In genomic region chr11:113151502-113151901, GRCh38 we compare ENCODE assay signal across 18 cellular contexts.
DNase-seq lines count a peak whose midpoint lies in the region; ATAC-seq and TF ChIP-seq lines count a peak whose summit lies in the region.
"Had no signal": no experiment of that assay in that cellular context is flagged by ENCODE, and none has a peak within 500 bp of the region (broad histone marks: within the 10 kb centered on the region; RNA-seq: fewer than 3 reads in every experiment).

No MANE protein-coding gene starts in this region.

- DNase-seq in SJCRH30: peak; percentile 25 to 63
- DNase-seq in trophoblast cell: peak; percentile 5 to 29
- no peak for DNase-seq in smooth muscle cell (lab: John Stamatoyannopoulos, UW; ENCODE audit: unreplicated experiment)
- DNase-seq in NCI-H1694 (lab: John Stamatoyannopoulos, UW): no peak
- DNase-seq in DMS114 treated with DMSO at 0.1 percent for 48 hours (lab: John Stamatoyannopoulos, UW; ENCODE audit: unreplicated experiment): no peak
- DNase-seq: AML-193; C1 segment of cervical spinal cord; CD4-positive, alpha-beta memory T cell; CD4-positive, CD25-positive, alpha-beta regulatory T cell; CD8-positive, alpha-beta memory T cell; COR-L47; DMS 273 treated with DMSO at 0.1 percent for 48 hours; DMS79 treated with DMSO at 0.1 percent for 48 hours; GF-D8 had no signal

- 0 out of 2 replicates have a peak overlapping the region, but pooled peaks have one; percentile 69 for H3K4me2 ChIP-seq in BLaER1
- no peak overlapping the region for H3K4me2 ChIP-seq in trophoblast cell (ENCODE audit: low read length)
- H3K4me2 ChIP-seq in smooth muscle cell: peak overlapping the region; percentile 56
- H3K4me2 ChIP-seq: A549 had no signal

- WGBS in trophoblast cell (ENCODE audit: extremely low coverage, insufficient coverage, insufficient read length): no CpG with 5 or more reads among the region's 4 CpGs
- 31% methylated on average over 4 of the region's 4 CpGs for WGBS in smooth muscle cell (ENCODE audit: low lambda C conversion rate)

- H3K14ac ChIP-seq in trophoblast cell (ENCODE audit: low read length): no peak overlapping the region

- H3K9ac ChIP-seq in BLaER1 (no peak overlapping the region), trophoblast cell (ENCODE audit: low read length) (no peak overlapping the region), smooth muscle cell (ENCODE audit: low read depth) (no peak overlapping the region)

- no peaks in the 10 kb centered on the region for H4K20me1 ChIP-seq in BLaER1
- H4K20me1 ChIP-seq in smooth muscle cell (ENCODE audit: low read depth): no peaks in the 10 kb centered on the region

- H4K8ac ChIP-seq in trophoblast cell (ENCODE audit: low read depth, low read length): no peak overlapping the region

- H2AK5ac ChIP-seq in trophoblast cell (ENCODE audit: low read length): no peak overlapping the region

- no peak for TF ChIP-seq CTCF in smooth muscle cell (IDR thresholded peaks at IDR 0.05; ENCODE audit: borderline replicate concordance, insufficient read depth, poor library complexity, severe bottlenecking)

- no peak for ATAC-seq in HG03354 (IDR thresholded peaks at IDR 0.05; ENCODE audit: poor library complexity, severe bottlenecking, unreplicated experiment)
- ATAC-seq: A549 had no signal

- H3K27me3 ChIP-seq in BLaER1: no peaks in the 10 kb centered on the region
- H3K27me3 ChIP-seq in SJCRH30: no peaks in the 10 kb centered on the region
- H3K27me3 ChIP-seq in trophoblast cell (ENCODE audit: insufficient read depth, low read length): no peaks in the 10 kb centered on the region
- no peaks in the 10 kb centered on the region for H3K27me3 ChIP-seq in smooth muscle cell (ENCODE audit: low read depth)

- no peak overlapping the region for H3K18ac ChIP-seq in trophoblast cell (ENCODE audit: low read length)

- H3K79me2 ChIP-seq in trophoblast cell (ENCODE audit: control insufficient read depth, insufficient read depth, low read length, poor library complexity) (no peaks in the 10 kb centered on the region), smooth muscle cell (ENCODE audit: low read depth) (no peaks in the 10 kb centered on the region)

- H3K27ac ChIP-seq in BLaER1 (no peak overlapping the region), SJCRH30 (peak overlapping the region; percentile 80), trophoblast cell (ENCODE audit: low read depth, low read length) (no peak overlapping the region), smooth muscle cell (ENCODE audit: low read depth) (peak overlapping the region; percentile 25)
- H3K27ac ChIP-seq: 22Rv1, A549 had no signal

- no peaks in the 10 kb centered on the region for H3K79me1 ChIP-seq in trophoblast cell (ENCODE audit: low read length)

- H3F3A ChIP-seq in smooth muscle cell (ENCODE audit: low read depth): peaks cover 2% of the 10 kb centered on the region

- H2BK5ac ChIP-seq in trophoblast cell (ENCODE audit: low read depth, low read length, poor library complexity): no peak overlapping the region

- H2BK120ac ChIP-seq in trophoblast cell (ENCODE audit: insufficient read depth, low read length, poor library complexity): no peak overlapping the region

- H2AFZ ChIP-seq in trophoblast cell (ENCODE audit: insufficient read depth, low read length, poor library complexity): no peak overlapping the region
- H2AFZ ChIP-seq in smooth muscle cell (ENCODE audit: low read depth): no peak overlapping the region

- H3K36me3 ChIP-seq in BLaER1 (no peaks in the 10 kb centered on the region), SJCRH30 (no peaks in the 10 kb centered on the region; the same call in 1 of the 2 replicates), trophoblast cell (ENCODE audit: control insufficient read depth in 1 of 2, insufficient read depth in 2 of 2, low read length in 2 of 2) (no peaks in the 10 kb centered on the region), smooth muscle cell (ENCODE audit: low read depth) (no peaks in the 10 kb centered on the region)

- H3K9me3 ChIP-seq in BLaER1 (no peaks in the 10 kb centered on the region), SJCRH30 (replicated peaks) (no peaks in the 10 kb centered on the region), trophoblast cell (ENCODE audit: insufficient read depth, low read depth, low read length) (no peaks in the 10 kb centered on the region), smooth muscle cell (replicated peaks; ENCODE audit: low read depth) (no peaks in the 10 kb centered on the region)
- H3K9me3 ChIP-seq: A549 had no signal

- H2BK12ac ChIP-seq in trophoblast cell (ENCODE audit: low read length): no peak overlapping the region

- no peak overlapping the region for H3K4ac ChIP-seq in trophoblast cell (ENCODE audit: low read depth, low read length)

- H3K23ac ChIP-seq in trophoblast cell (ENCODE audit: low read length): no peak overlapping the region

- H3K4me3 ChIP-seq in BLaER1 (no peak overlapping the region), SJCRH30 (no peak overlapping the region), trophoblast cell (ENCODE audit: low read depth, low read length) (no peak overlapping the region), smooth muscle cell (no peak overlapping the region)
- H3K4me3 ChIP-seq: A549 had no signal

- peaks cover 28% of the 10 kb centered on the region for H3K4me1 ChIP-seq in BLaER1
- H3K4me1 ChIP-seq in SJCRH30: peaks cover 42% of the 10 kb centered on the region
- no peaks in the 10 kb centered on the region for H3K4me1 ChIP-seq in trophoblast cell (ENCODE audit: control insufficient read depth in 1 of 2, insufficient read depth in 2 of 2, low read length in 2 of 2)
- H3K4me1 ChIP-seq in smooth muscle cell (ENCODE audit: low read depth): peaks cover 11% of the 10 kb centered on the region
- H3K4me1 ChIP-seq: A549 had no signal

- no peak overlapping the region for H4K91ac ChIP-seq in trophoblast cell (ENCODE audit: low read depth, low read length)

- no peak overlapping the region for H4K12ac ChIP-seq in trophoblast cell (ENCODE audit: low read depth, low read length)

Comparison
In these comparisons a context has a peak if more than half of its experiments do, and no peak if none do; other contexts are left out.
1. H3K27ac ChIP-seq: peak in SJCRH30 (single experiment) and smooth muscle cell (single experiment); none in BLaER1 (single experiment) and trophoblast cell (single experiment).
2. DNase-seq: peak in SJCRH30 (2 of 2) and trophoblast cell (2 of 2); none in smooth muscle cell (single experiment), NCI-H1694 (single experiment) and DMS114 treated with DMSO at 0.1 percent for 48 hours (single experiment).